Comparison of ENCODE assay signal across 36 cellular contexts in the genomic region with DNA sequence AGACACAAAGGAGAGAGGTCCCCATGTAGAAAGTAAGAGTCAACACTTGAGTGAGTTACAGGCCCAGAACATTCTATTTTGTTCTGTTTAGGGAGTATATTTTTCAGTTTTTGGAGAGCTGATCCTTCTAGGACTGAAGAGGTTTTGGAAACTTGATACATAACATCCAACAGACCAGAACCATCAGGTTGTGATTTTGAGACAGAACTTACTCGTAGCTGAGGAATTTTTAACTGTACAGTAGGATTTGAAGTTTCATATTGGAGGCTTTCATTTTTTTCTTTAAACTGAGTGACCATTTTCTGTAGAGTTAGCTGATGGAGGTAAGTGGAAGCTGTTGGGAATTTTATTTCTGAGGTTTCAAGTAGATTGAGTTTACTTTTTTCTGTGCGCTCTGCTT.
A peak's percentile ranks its signal among the peaks of the same experiment; 100 is the strongest.
DNase-seq lines count a peak whose midpoint lies in the region; ATAC-seq and TF ChIP-seq lines count a peak whose summit lies in the region.
"Had no signal": no experiment of that assay in that cellular context is flagged by ENCODE, and none has a peak within 500 bp of the region (broad histone marks: within the 10 kb centered on the region; RNA-seq: fewer than 3 reads in every experiment).

No MANE protein-coding gene starts in this region.

- no peaks in the 10 kb centered on the region for H3K9me3 ChIP-seq in SJCRH30 (replicated peaks)
- H3K9me3 ChIP-seq: gastrocnemius medialis, SJSA1 had no signal

- H3K27me3 ChIP-seq in SJCRH30, result no peaks in the 10 kb centered on the region
- H3K27me3 ChIP-seq: cardiac muscle cell, gastrocnemius medialis, SJSA1 had no signal

- peak overlapping the region; percentile 17 for H3K27ac Mint-ChIP-seq in HFFc6
- H3K27ac Mint-ChIP-seq: activated naive CD4-positive, alpha-beta T cell treated with anti-CD3 and anti-CD28 coated beads, Interleukin-2, amount 50 U/mL, for 72 hours; effector memory CD8-positive, alpha-beta T cell; GM23338; nephron; stimulated activated memory B cell treated with anti-CD40 and anti-IgM and Interleukin-4, amounts not matched to agents 10 μg/mL and 1 μg/mL and 100 μg/mL, for 72 hours; T-cell had no signal

- H3K36me3 ChIP-seq in SJCRH30, result no peaks in the 10 kb centered on the region
- H3K36me3 ChIP-seq: cardiac muscle cell, gastrocnemius medialis, SJSA1 had no signal

- no peak for ATAC-seq in HG03469 (IDR thresholded peaks at IDR 0.05; ENCODE audit: unreplicated experiment)
- ATAC-seq: activated naive CD4-positive, alpha-beta T cell treated with anti-CD3 and anti-CD28 coated beads, Interleukin-2, amount 50 U/mL, for 72 hours; effector memory CD8-positive, alpha-beta T cell; gastrocnemius medialis; GM23338; stimulated activated memory B cell treated with anti-CD40 and anti-IgM and Interleukin-4, amounts not matched to agents 10 μg/mL and 1 μg/mL and 100 μg/mL, for 72 hours; T-cell had no signal

- no peak for TF ChIP-seq CTCF in AG10803 (conservative IDR thresholded peaks at IDR 0.05; ENCODE audit: low read length)
- TF ChIP-seq CTCF in HFFc6 (IDR thresholded peaks at IDR 0.05), result no peak
- TF ChIP-seq CTCF in astrocyte of the spinal cord (IDR thresholded peaks at IDR 0.05; ENCODE audit: low read depth, low read length), result no peak

- no peak overlapping the region for H3K4me3 Mint-ChIP-seq in HFFc6
- H3K4me3 Mint-ChIP-seq: effector memory CD8-positive, alpha-beta T cell; GM23338; nephron; stimulated activated memory B cell treated with anti-CD40 and anti-IgM and Interleukin-4, amounts not matched to agents 10 μg/mL and 1 μg/mL and 100 μg/mL, for 72 hours; T-cell had no signal

- no peak overlapping the region for H3K27ac ChIP-seq in SJCRH30
- H3K27ac ChIP-seq: C4-2B, cardiac muscle cell, gastrocnemius medialis, SJSA1, skin epidermis, WERI-Rb-1 had no signal

- H3K27me3 Mint-ChIP-seq in HFFc6 (ENCODE audit: insufficient read depth), result no peaks in the 10 kb centered on the region
- H3K27me3 Mint-ChIP-seq: effector memory CD8-positive, alpha-beta T cell; stimulated activated memory B cell treated with anti-CD40 and anti-IgM and Interleukin-4, amounts not matched to agents 10 μg/mL and 1 μg/mL and 100 μg/mL, for 72 hours; T-cell had no signal

- 0 out of 2 replicates have a peak, but pooled peaks cover 3% of the 10 kb centered on the region for H3K4me1 ChIP-seq in SJCRH30
- H3K4me1 ChIP-seq: gastrocnemius medialis, SJSA1 had no signal

- DNase-seq in AG10803 (ENCODE audit: low read depth) (peak; percentile 22), HFFc6 (peak; percentile 25), astrocyte of the spinal cord (ENCODE audit: low read depth, low spot score) (peak; percentile 6), kidney tubule cell (ENCODE audit: low spot score) (peak; percentile 13), NCI-H82 treated with DMSO at 0.1 percent for 48 hours (lab: John Stamatoyannopoulos, UW; ENCODE audit: unreplicated experiment) (no peak), SJCRH30 (no peak)
- DNase-seq in effector CD4-positive, alpha-beta T cell, result no peak
- DNase-seq: activated CD4-positive, alpha-beta T cell treated with anti-CD3 and anti-CD28 coated beads for 48 hours; activated effector memory CD4-positive, alpha-beta T cell treated with Interleukin-2 at 50 U/mL for 16 hours; COR-L47; cortex of kidney; effector memory CD8-positive, alpha-beta T cell; erythroblast; gastrocnemius medialis; GF-D8; Kasumi-1; kidney glomerular epithelial cell; MV-4-11; NCI-H146; NCI-H2107; NCI-H446; NCI-H748 treated with DMSO at 0.1 percent for 48 hours; RPMI8226; substantia nigra; T-cell; trophoblast cell; WERI-Rb-1 had no signal

- no peak overlapping the region for H3K4me3 ChIP-seq in AG10803 (ENCODE audit: low read length)
- H3K4me3 ChIP-seq in astrocyte of the spinal cord (ENCODE audit: low read depth, low read length), result no peak overlapping the region
- H3K4me3 ChIP-seq in SJCRH30, result no peak overlapping the region
- H3K4me3 ChIP-seq: cardiac muscle cell, gastrocnemius medialis, GM23338, SJSA1, skin epidermis had no signal

- H3K9me3 Mint-ChIP-seq in HFFc6, result no peaks in the 10 kb centered on the region
- H3K9me3 Mint-ChIP-seq: activated naive CD4-positive, alpha-beta T cell treated with anti-CD3 and anti-CD28 coated beads, Interleukin-2, amount 50 U/mL, for 72 hours; effector memory CD8-positive, alpha-beta T cell; GM23338; nephron; stimulated activated memory B cell treated with anti-CD40 and anti-IgM and Interleukin-4, amounts not matched to agents 10 μg/mL and 1 μg/mL and 100 μg/mL, for 72 hours; T-cell had no signal

- H3K4me1 Mint-ChIP-seq in HFFc6 (ENCODE audit: low read depth), result peaks cover 14% of the 10 kb centered on the region
- H3K4me1 Mint-ChIP-seq: nephron; stimulated activated memory B cell treated with anti-CD40 and anti-IgM and Interleukin-4, amounts not matched to agents 10 μg/mL and 1 μg/mL and 100 μg/mL, for 72 hours; T-cell had no signal

- H3K36me3 Mint-ChIP-seq in HFFc6 (ENCODE audit: low read depth), result no peaks in the 10 kb centered on the region
- H3K36me3 Mint-ChIP-seq: activated naive CD4-positive, alpha-beta T cell treated with anti-CD3 and anti-CD28 coated beads, Interleukin-2, amount 50 U/mL, for 72 hours had no signal

- in situ Hi-C loops in astrocyte of the spinal cord (cut with HindIII; ENCODE audit: low sequenced_read_pairs), result no loop called here

Comparison
In these comparisons a context has a peak if more than half of its experiments do, and no peak if none do; other contexts are left out.
1. DNase-seq: peak in AG10803 (single experiment), HFFc6 (single experiment), astrocyte of the spinal cord (single experiment) and kidney tubule cell (single experiment); none in NCI-H82 treated with DMSO at 0.1 percent for 48 hours (single experiment), SJCRH30 (0 of 2) and effector CD4-positive, alpha-beta T cell (single experiment).